Comparison of ENCODE assay signal across 23 cellular contexts in genomic region chrX:55187281-55187680, GRCh38. TPM values are rescaled to one million over a fixed set of nuclear protein-coding genes. Genes with fewer than 3 reads are reported as not detected.
DNase-seq lines count a peak whose midpoint lies in the region; ATAC-seq, FAIRE-seq and TF ChIP-seq lines count a peak whose summit lies in the region.
"Had no signal": no experiment of that assay in that cellular context is flagged by ENCODE, and none has a peak within 500 bp of the region (broad histone marks: within the 10 kb centered on the region; RNA-seq: fewer than 3 reads in every experiment).

No MANE protein-coding gene starts in this region.

- ATAC-seq in GM21423 (IDR thresholded peaks at IDR 0.05; ENCODE audit: unreplicated experiment) = no peak
- ATAC-seq in HG02763 (IDR thresholded peaks at IDR 0.05; ENCODE audit: unreplicated experiment) = no peak

- no peak for TF ChIP-seq CTCF in bronchial epithelial cell (IDR thresholded peaks at IDR 0.05; ENCODE audit: insufficient read depth, low read length, severe bottlenecking)

- H3K4me3 ChIP-seq in bronchial epithelial cell (ENCODE audit: low read depth, low read length) = no peak overlapping the region
- H3K4me3 ChIP-seq: BLaER1 had no signal

- H3K36me3 ChIP-seq in bronchial epithelial cell (ENCODE audit: control insufficient read depth, insufficient read depth, low read length) = no peaks in the 10 kb centered on the region
- H3K36me3 ChIP-seq: BLaER1 had no signal

- DNase-seq in DMS53 (lab: John Stamatoyannopoulos, UW) (peak; percentile 12), DMS53 treated with DMSO at 0.1 percent for 48 hours (lab: John Stamatoyannopoulos, UW; ENCODE audit: unreplicated experiment) (no peak), RCC 7860 (ENCODE audit: low spot score) (peak; percentile 49), bronchial epithelial cell (ENCODE audit: low read depth) (peak; percentile 62), renal cortical epithelial cell (ENCODE audit: low read depth) (peak; percentile 36), globus pallidus (ENCODE audit: low spot score) (no peak)
- DNase-seq: ACHN; Caco-2; CD4-positive, alpha-beta memory T cell; GF-D8; KG1; MV-4-11; NCI-H1105 treated with DMSO at 0.1 percent for 48 hours; NCI-H2029 treated with DMSO at 0.1 percent for 48 hours; NCI-H2171; NCI-H524 treated with DMSO at 0.1 percent for 48 hours; NCI-H82; SHP77 had no signal

- FAIRE-seq in RCC 7860 (lab: Jason Lieb, UNC) = no peak
- FAIRE-seq in bronchial epithelial cell (lab: Jason Lieb, UNC) = no peak
- FAIRE-seq: H54 had no signal

- H3K27me3 ChIP-seq in bronchial epithelial cell (ENCODE audit: control insufficient read depth, insufficient read depth, low read length) = no peaks in the 10 kb centered on the region

RNA-seq across cellular contexts. Expression of gene PAGE5, which starts 32.9 kb away (rescaled TPM):
- total RNA-seq in bronchial epithelial cell (not detected in 2 replicates), renal cortical epithelial cell (not detected in 2 replicates)
- total RNA-seq: Caco-2, HT-29 had no signal

Comparison
In these comparisons a context has a peak if more than half of its experiments do, and no peak if none do; other contexts are left out.
1. DNase-seq: peak in DMS53 (single experiment), RCC 7860 (single experiment), bronchial epithelial cell (single experiment) and renal cortical epithelial cell (single experiment); none in DMS53 treated with DMSO at 0.1 percent for 48 hours (single experiment) and globus pallidus (single experiment).